In genomic region chr1:7062346-7063061, GRCh38 we compare ENCODE assay signal across 15 cellular contexts.
A peak's percentile ranks its signal among the peaks of the same experiment; 100 is the strongest.
DNase-seq lines count a peak whose midpoint lies in the region; ATAC-seq and TF ChIP-seq lines count a peak whose summit lies in the region.
"Had no signal": no experiment of that assay in that cellular context is flagged by ENCODE, and none has a peak within 500 bp of the region (broad histone marks: within the 10 kb centered on the region; RNA-seq: fewer than 3 reads in every experiment).

No MANE protein-coding gene starts in this region.

- no peak overlapping the region for H3K18ac ChIP-seq in H9 (ENCODE audit: insufficient read length, low read depth, low read length)

- no peaks in the 10 kb centered on the region for H4K20me1 ChIP-seq in GM23338 (replicated peaks; ENCODE audit: insufficient read depth)
- no peaks in the 10 kb centered on the region for H4K20me1 ChIP-seq in H9 (ENCODE audit: control insufficient read depth, insufficient read depth, insufficient read length)

- no peaks in the 10 kb centered on the region for H3K23me2 ChIP-seq in H9 (ENCODE audit: insufficient read length, low read depth, low read length, poor library complexity, severe bottlenecking)

- DNase-seq in GM23338 (ENCODE audit: low spot score) (peak; percentile 10), H9 (no peak), nephron progenitor cell (no peak), posterior vena cava (ENCODE audit: low spot score) (peak; percentile 71), NCI-H2171 (lab: John Stamatoyannopoulos, UW) (no peak), NCI-H2081 (lab: John Stamatoyannopoulos, UW) (no peak)
- DNase-seq: C1 segment of cervical spinal cord; Calu3; CD4-positive, alpha-beta memory T cell; COR-L47; DMS53; DMS79 treated with DMSO at 0.1 percent for 48 hours; GF-D8; GOT3; HCEC 1CT had no signal

- no peaks in the 10 kb centered on the region for H3K27me3 Mint-ChIP-seq in GM23338 (ENCODE audit: insufficient read depth, low read depth, poor library complexity)
- H3K27me3 Mint-ChIP-seq in H9 (ENCODE audit: low read depth): peaks cover 8% of the 10 kb centered on the region
- H3K27me3 Mint-ChIP-seq in nephron progenitor cell (ENCODE audit: low read depth, poor library complexity): peaks cover 27% of the 10 kb centered on the region

- H3K56ac ChIP-seq in H9 (ENCODE audit: insufficient read length, low read depth, low read length): no peak overlapping the region

- no CpG with 5 or more reads among the region's 32 CpGs for WGBS in H9 (ENCODE audit: extremely low coverage, insufficient read length, low lambda C conversion rate)

- intact Hi-C loops in posterior vena cava (cut with DNase I): loop anchor here in 1 of 2 donors (10.0 kb wide), 1 partner anchor 268 kb away; no protein-coding TSS in a partner anchor

- H3K9me3 ChIP-seq in H9 (ENCODE audit: control insufficient read depth, low read depth, low read length): no peaks in the 10 kb centered on the region

- H4K5ac ChIP-seq in H9 (ENCODE audit: insufficient read length, low read depth, low read length): no peak overlapping the region

- H3K9me3 Mint-ChIP-seq in GM23338 (no peaks in the 10 kb centered on the region; the same call in 1 of the 3 replicates), H9 (no peaks in the 10 kb centered on the region; a peak in 1 of 5 replicates), nephron progenitor cell (no peaks in the 10 kb centered on the region)
- H3K9me3 Mint-ChIP-seq: CD4-positive, alpha-beta memory T cell had no signal

- H3K4me1 Mint-ChIP-seq in GM23338 (peaks cover 2% of the 10 kb centered on the region; the same call in 1 of the 3 replicates), H9 (peaks cover 0 to 7% of the 10 kb centered on the region in 2 experiments; a peak in 2 of 4 replicates), nephron progenitor cell (peaks cover 5% of the 10 kb centered on the region)
- H3K4me1 Mint-ChIP-seq: CD4-positive, alpha-beta memory T cell had no signal

- H2BK12ac ChIP-seq in H9 (ENCODE audit: insufficient read length, low read depth, low read length): no peak overlapping the region

- H3K79me1 ChIP-seq in H9 (ENCODE audit: insufficient read depth, low read depth, low read length, poor library complexity, severe bottlenecking): no peaks in the 10 kb centered on the region

- no peaks in the 10 kb centered on the region for H3K27me3 ChIP-seq in GM23338 (ENCODE audit: insufficient read depth)
- H3K27me3 ChIP-seq in H9 (ENCODE audit: insufficient read depth, low read length): no peaks in the 10 kb centered on the region

- H3T11ph ChIP-seq in H9 (ENCODE audit: low read length): no peak overlapping the region

- H3K9ac ChIP-seq in H9 (ENCODE audit: extremely low read depth, insufficient read length, low read length): no peak overlapping the region

- H3K79me2 ChIP-seq in GM23338 (replicated peaks; ENCODE audit: insufficient read depth): no peaks in the 10 kb centered on the region
- no peaks in the 10 kb centered on the region for H3K79me2 ChIP-seq in H9 (ENCODE audit: insufficient read depth, low read length)

- H3K4me3 Mint-ChIP-seq in GM23338 (no peak overlapping the region), H9 (no peak overlapping the region), nephron progenitor cell (no peak overlapping the region)
- H3K4me3 Mint-ChIP-seq: CD4-positive, alpha-beta memory T cell had no signal

- no peaks in the 10 kb centered on the region for H3K9me2 ChIP-seq in GM23338 (ENCODE audit: insufficient read depth)

- H3K27ac ChIP-seq in GM23338 (ENCODE audit: low read depth): no peak overlapping the region
- H3K27ac ChIP-seq in H9 (ENCODE audit: insufficient read length, low read depth, low read length): no peak overlapping the region

- no peak overlapping the region for H2BK20ac ChIP-seq in H9 (ENCODE audit: low read depth, low read length, poor library complexity, severe bottlenecking)

- H3F3A ChIP-seq in GM23338 (replicated peaks; ENCODE audit: low read depth): no peaks in the 10 kb centered on the region

- no peak overlapping the region for H3K4ac ChIP-seq in H9 (ENCODE audit: low read depth, low read length)

- H3K4me2 ChIP-seq in GM23338 (no peak overlapping the region), H9 (ENCODE audit: insufficient read depth, insufficient read length, low read length) (no peak overlapping the region)

- peak overlapping the region; percentile 20; the same call in 1 of the 2 replicates for H3K14ac ChIP-seq in H9 (ENCODE audit: insufficient read depth, low read length)

- H2BK15ac ChIP-seq in H9 (ENCODE audit: low read depth, low read length): no peak overlapping the region

- H3K27ac Mint-ChIP-seq in GM23338: no peak overlapping the region
- no peak overlapping the region for H3K27ac Mint-ChIP-seq in H9
- H3K27ac Mint-ChIP-seq in nephron progenitor cell: peak overlapping the region; percentile 17
- H3K27ac Mint-ChIP-seq: CD4-positive, alpha-beta memory T cell had no signal

- no peak overlapping the region for H3K4me3 ChIP-seq in GM23338

- H3K23ac ChIP-seq in H9 (ENCODE audit: insufficient read length, low read depth, low read length): no peak overlapping the region

- no peak overlapping the region for H4K91ac ChIP-seq in H9 (ENCODE audit: insufficient read length, low read depth, low read length)

- no peak overlapping the region for H2BK120ac ChIP-seq in H9 (ENCODE audit: low read depth, low read length, poor library complexity, severe bottlenecking)

- H2AK5ac ChIP-seq in H9 (ENCODE audit: insufficient read length, low read length): no peak overlapping the region

- H3K4me1 ChIP-seq in GM23338 (ENCODE audit: insufficient read depth): no peaks in the 10 kb centered on the region
- no peaks in the 10 kb centered on the region for H3K4me1 ChIP-seq in H9 (ENCODE audit: insufficient read depth, low read length)

- no peak overlapping the region for H2BK5ac ChIP-seq in H9 (ENCODE audit: insufficient read length, low read length)

- H2AFZ ChIP-seq in GM23338: no peak overlapping the region
- H2AFZ ChIP-seq in H9 (ENCODE audit: low read length): no peak overlapping the region

- no peaks in the 10 kb centered on the region for H3K36me3 ChIP-seq in GM23338 (ENCODE audit: insufficient read depth)

- no peaks in the 10 kb centered on the region for H3K36me3 Mint-ChIP-seq in GM23338 (ENCODE audit: low read depth)
- no peaks in the 10 kb centered on the region for H3K36me3 Mint-ChIP-seq in H9 (ENCODE audit: insufficient read depth in 1 of 3, low read depth in 3 of 3)
- H3K36me3 Mint-ChIP-seq in nephron progenitor cell (ENCODE audit: low read depth): no peaks in the 10 kb centered on the region
- H3K36me3 Mint-ChIP-seq: CD4-positive, alpha-beta memory T cell had no signal

- no peak overlapping the region for H4K8ac ChIP-seq in H9 (replicated peaks; ENCODE audit: insufficient read length, low read depth, low read length)

- peak; percentile 34; the same call in 2 of the 3 replicates for ATAC-seq in GM23338

- TF ChIP-seq CTCF in GM23338 (conservative IDR thresholded peaks at IDR 0.05; ENCODE audit: low read depth in 2 of 2) (no peak), H9 (conservative IDR thresholded peaks at IDR 0.05) (no peak), nephron progenitor cell (IDR thresholded peaks at IDR 0.05) (no peak)

TF ChIP-seq in GM23338, 12 proteins besides CTCF, POLR2A, EP300 and RAD21:
- TF ChIP-seq JUNB (IDR thresholded peaks at IDR 0.05; ENCODE audit: unreplicated experiment) (no peak), ZNF331 (CRISPR knock-in tag; IDR thresholded peaks at IDR 0.05; ENCODE audit: low read depth) (no peak), EZH2phosphoT487 (IDR thresholded peaks at IDR 0.05; ENCODE audit: unreplicated experiment) (no peak), STAT1 (IDR thresholded peaks at IDR 0.05; ENCODE audit: unreplicated experiment) (no peak), ZNF114 (CRISPR knock-in tag; IDR thresholded peaks at IDR 0.05) (no peak), POLR2AphosphoS5 (IDR thresholded peaks at IDR 0.05; ENCODE audit: low read depth) (no peak), EZH2 (IDR thresholded peaks at IDR 0.05; ENCODE audit: low read depth, unreplicated experiment) (no peak), CREB1 (CRISPR knock-in tag; IDR thresholded peaks at IDR 0.05; ENCODE audit: low read depth) (no peak)
- TF ChIP-seq, protein P1, sequence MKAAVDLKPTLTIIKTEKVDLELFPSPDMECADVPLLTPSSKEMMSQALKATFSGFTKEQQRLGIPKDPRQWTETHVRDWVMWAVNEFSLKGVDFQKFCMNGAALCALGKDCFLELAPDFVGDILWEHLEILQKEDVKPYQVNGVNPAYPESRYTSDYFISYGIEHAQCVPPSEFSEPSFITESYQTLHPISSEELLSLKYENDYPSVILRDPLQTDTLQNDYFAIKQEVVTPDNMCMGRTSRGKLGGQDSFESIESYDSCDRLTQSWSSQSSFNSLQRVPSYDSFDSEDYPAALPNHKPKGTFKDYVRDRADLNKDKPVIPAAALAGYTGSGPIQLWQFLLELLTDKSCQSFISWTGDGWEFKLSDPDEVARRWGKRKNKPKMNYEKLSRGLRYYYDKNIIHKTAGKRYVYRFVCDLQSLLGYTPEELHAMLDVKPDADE (IDR thresholded peaks at IDR 0.05): no peak
- TF ChIP-seq, protein P2, sequence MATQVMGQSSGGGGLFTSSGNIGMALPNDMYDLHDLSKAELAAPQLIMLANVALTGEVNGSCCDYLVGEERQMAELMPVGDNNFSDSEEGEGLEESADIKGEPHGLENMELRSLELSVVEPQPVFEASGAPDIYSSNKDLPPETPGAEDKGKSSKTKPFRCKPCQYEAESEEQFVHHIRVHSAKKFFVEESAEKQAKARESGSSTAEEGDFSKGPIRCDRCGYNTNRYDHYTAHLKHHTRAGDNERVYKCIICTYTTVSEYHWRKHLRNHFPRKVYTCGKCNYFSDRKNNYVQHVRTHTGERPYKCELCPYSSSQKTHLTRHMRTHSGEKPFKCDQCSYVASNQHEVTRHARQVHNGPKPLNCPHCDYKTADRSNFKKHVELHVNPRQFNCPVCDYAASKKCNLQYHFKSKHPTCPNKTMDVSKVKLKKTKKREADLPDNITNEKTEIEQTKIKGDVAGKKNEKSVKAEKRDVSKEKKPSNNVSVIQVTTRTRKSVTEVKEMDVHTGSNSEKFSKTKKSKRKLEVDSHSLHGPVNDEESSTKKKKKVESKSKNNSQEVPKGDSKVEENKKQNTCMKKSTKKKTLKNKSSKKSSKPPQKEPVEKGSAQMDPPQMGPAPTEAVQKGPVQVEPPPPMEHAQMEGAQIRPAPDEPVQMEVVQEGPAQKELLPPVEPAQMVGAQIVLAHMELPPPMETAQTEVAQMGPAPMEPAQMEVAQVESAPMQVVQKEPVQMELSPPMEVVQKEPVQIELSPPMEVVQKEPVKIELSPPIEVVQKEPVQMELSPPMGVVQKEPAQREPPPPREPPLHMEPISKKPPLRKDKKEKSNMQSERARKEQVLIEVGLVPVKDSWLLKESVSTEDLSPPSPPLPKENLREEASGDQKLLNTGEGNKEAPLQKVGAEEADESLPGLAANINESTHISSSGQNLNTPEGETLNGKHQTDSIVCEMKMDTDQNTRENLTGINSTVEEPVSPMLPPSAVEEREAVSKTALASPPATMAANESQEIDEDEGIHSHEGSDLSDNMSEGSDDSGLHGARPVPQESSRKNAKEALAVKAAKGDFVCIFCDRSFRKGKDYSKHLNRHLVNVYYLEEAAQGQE (IDR thresholded peaks at IDR 0.05; ENCODE audit: unreplicated experiment): no peak

Comparison
In these comparisons a context has a peak if more than half of its experiments do, and no peak if none do; other contexts are left out.
1. DNase-seq: peak in GM23338 (single experiment) and posterior vena cava (single experiment); none in H9 (single experiment), nephron progenitor cell (single experiment), NCI-H2171 (single experiment) and NCI-H2081 (0 of 2).